ENCODE assay signal across 1 cellular context in the genomic region with DNA sequence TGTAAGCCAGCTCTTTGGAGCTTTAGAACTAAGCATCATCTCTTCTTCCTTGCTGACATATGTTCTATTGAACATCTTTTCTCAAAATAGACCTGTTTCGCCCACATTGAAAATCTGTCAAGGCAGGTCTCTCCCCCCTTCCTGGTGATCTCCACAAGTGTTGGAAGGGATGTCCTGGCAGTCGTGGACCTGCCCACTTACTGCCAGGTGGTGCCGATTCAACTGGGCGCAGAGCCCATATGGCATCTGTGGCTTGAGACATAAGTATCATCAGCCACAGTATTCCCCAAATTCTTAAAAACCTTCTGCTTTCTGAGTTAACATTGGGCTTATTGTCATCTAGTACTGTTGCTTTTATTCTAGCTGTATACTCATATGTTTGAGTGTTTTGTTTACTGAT.
TF ChIP-seq lines count a peak whose summit lies in the region.

No MANE protein-coding gene starts in this region.

TF ChIP-seq in HepG2, 621 proteins besides CTCF, POLR2A, EP300 and RAD21 (continued from another document):
- TF ChIP-seq, protein P1, sequence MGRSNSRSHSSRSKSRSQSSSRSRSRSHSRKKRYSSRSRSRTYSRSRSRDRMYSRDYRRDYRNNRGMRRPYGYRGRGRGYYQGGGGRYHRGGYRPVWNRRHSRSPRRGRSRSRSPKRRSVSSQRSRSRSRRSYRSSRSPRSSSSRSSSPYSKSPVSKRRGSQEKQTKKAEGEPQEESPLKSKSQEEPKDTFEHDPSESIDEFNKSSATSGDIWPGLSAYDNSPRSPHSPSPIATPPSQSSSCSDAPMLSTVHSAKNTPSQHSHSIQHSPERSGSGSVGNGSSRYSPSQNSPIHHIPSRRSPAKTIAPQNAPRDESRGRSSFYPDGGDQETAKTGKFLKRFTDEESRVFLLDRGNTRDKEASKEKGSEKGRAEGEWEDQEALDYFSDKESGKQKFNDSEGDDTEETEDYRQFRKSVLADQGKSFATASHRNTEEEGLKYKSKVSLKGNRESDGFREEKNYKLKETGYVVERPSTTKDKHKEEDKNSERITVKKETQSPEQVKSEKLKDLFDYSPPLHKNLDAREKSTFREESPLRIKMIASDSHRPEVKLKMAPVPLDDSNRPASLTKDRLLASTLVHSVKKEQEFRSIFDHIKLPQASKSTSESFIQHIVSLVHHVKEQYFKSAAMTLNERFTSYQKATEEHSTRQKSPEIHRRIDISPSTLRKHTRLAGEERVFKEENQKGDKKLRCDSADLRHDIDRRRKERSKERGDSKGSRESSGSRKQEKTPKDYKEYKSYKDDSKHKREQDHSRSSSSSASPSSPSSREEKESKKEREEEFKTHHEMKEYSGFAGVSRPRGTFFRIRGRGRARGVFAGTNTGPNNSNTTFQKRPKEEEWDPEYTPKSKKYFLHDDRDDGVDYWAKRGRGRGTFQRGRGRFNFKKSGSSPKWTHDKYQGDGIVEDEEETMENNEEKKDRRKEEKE (IDR thresholded peaks at IDR 0.05): no peak
- TF ChIP-seq THYN1 (CRISPR knock-in tag; IDR thresholded peaks at IDR 0.05; ENCODE audit: borderline replicate concordance, low read depth): no peak
- no peak for TF ChIP-seq ZSCAN25 (CRISPR knock-in tag; IDR thresholded peaks at IDR 0.05)
- no peak for TF ChIP-seq KDM1A (CRISPR knock-in tag; IDR thresholded peaks at IDR 0.05)
- TF ChIP-seq RORA (CRISPR knock-in tag; IDR thresholded peaks at IDR 0.05): no peak
- TF ChIP-seq, protein P2, sequence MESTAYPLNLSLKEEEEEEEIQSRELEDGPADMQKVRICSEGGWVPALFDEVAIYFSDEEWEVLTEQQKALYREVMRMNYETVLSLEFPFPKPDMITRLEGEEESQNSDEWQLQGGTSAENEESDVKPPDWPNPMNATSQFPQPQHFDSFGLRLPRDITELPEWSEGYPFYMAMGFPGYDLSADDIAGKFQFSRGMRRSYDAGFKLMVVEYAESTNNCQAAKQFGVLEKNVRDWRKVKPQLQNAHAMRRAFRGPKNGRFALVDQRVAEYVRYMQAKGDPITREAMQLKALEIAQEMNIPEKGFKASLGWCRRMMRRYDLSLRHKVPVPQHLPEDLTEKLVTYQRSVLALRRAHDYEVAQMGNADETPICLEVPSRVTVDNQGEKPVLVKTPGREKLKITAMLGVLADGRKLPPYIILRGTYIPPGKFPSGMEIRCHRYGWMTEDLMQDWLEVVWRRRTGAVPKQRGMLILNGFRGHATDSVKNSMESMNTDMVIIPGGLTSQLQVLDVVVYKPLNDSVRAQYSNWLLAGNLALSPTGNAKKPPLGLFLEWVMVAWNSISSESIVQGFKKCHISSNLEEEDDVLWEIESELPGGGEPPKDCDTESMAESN (CRISPR knock-in tag; conservative IDR thresholded peaks at IDR 0.05): no peak
- no peak for TF ChIP-seq KLF6 (CRISPR knock-in tag; IDR thresholded peaks at IDR 0.05)
